In the genomic region with DNA sequence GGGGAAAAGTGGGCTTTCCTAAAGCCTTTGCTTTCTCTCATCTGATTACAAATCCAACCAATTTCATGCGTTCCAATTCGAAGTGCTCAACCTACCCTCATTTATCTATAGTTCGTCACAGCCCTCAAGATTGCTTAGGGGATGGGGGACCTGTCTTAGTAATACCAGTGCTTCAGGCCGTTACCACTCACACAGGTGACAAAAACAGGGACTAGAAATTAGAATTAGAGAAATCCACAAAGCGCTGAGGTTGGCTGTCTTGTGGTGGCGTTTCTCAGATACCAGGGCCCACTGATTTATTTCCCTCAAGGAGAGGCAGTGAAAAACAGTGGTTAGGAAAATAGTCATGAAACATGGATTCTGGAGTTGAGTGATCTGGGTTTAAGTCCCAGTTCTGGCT, we compare ENCODE assay signal across 15 cellular contexts.
"Had no signal": no experiment of that assay in that cellular context is flagged by ENCODE, and none has a peak within 500 bp of the region (broad histone marks: within the 10 kb centered on the region; RNA-seq: fewer than 3 reads in every experiment).

No MANE protein-coding gene starts in this region.

- H3K9me3 ChIP-seq: transverse colon had no signal

- H2AFZ ChIP-seq: hepatocyte had no signal

- H3K4me1 ChIP-seq: transverse colon had no signal

- H3K4me2 ChIP-seq: hepatocyte had no signal

- H3K36me3 ChIP-seq: transverse colon had no signal

- H3K27ac ChIP-seq: epithelial cell of prostate, hepatocyte, VCaP had no signal

- H3K4me3 Mint-ChIP-seq: activated naive CD8-positive, alpha-beta T cell; nephron progenitor cell; stimulated activated naive CD8-positive, alpha-beta T cell treated with anti-CD3 and anti-CD28 coated beads, Interleukin-15, Interleukin-2, amounts not matched to agents 100 ng/mL and 50 ng/mL, for 24 hours had no signal

- H3K27me3 ChIP-seq: hepatocyte, transverse colon had no signal

- H3K27ac Mint-ChIP-seq: activated naive CD8-positive, alpha-beta T cell; nephron progenitor cell; stimulated activated naive CD8-positive, alpha-beta T cell treated with anti-CD3 and anti-CD28 coated beads, Interleukin-15, Interleukin-2, amounts not matched to agents 100 ng/mL and 50 ng/mL, for 24 hours had no signal

- H3K79me2 ChIP-seq: hepatocyte had no signal

- H3K9me3 Mint-ChIP-seq: nephron progenitor cell; stimulated activated naive CD8-positive, alpha-beta T cell treated with anti-CD3 and anti-CD28 coated beads, Interleukin-15, Interleukin-2, amounts not matched to agents 100 ng/mL and 50 ng/mL, for 24 hours had no signal

- DNase-seq: activated CD4-positive, alpha-beta T cell treated with anti-CD3 and anti-CD28 coated beads, Interleukin-2, amount 50 U/mL, for 4 hours; activated T-cell treated with anti-CD3 and anti-CD28 coated beads for 4 hours; foreskin fibroblast; left cardiac atrium; nephron progenitor cell; occipital lobe; posterior cingulate gyrus; retina; stimulated activated CD8-positive, alpha-beta memory T cell treated with anti-CD3 and anti-CD28 coated beads, Interleukin-4, amount 100 ng/mL, for 48 hours had no signal

- H3K36me3 Mint-ChIP-seq: activated naive CD8-positive, alpha-beta T cell had no signal

- ATAC-seq: left cardiac atrium had no signal

- H3K4me3 ChIP-seq: hepatocyte, transverse colon had no signal

- H3K27me3 Mint-ChIP-seq: activated naive CD8-positive, alpha-beta T cell; stimulated activated naive CD8-positive, alpha-beta T cell treated with anti-CD3 and anti-CD28 coated beads, Interleukin-15, Interleukin-2, amounts not matched to agents 100 ng/mL and 50 ng/mL, for 24 hours had no signal
